ENCODE assay signal across 1 cellular context in genomic region chr13:63414247-63414646, GRCh38.
TF ChIP-seq lines count a peak whose summit lies in the region.

No MANE protein-coding gene starts in this region.

TF ChIP-seq in GM23338, 12 proteins besides CTCF, POLR2A, EP300 and RAD21 (continued from another document):
- TF ChIP-seq ZNF462 (CRISPR knock-in tag; IDR thresholded peaks at IDR 0.05) (no peak), ZNF331 (CRISPR knock-in tag; IDR thresholded peaks at IDR 0.05; ENCODE audit: low read depth) (no peak), CREB1 (CRISPR knock-in tag; IDR thresholded peaks at IDR 0.05; ENCODE audit: low read depth) (no peak), STAT1 (IDR thresholded peaks at IDR 0.05; ENCODE audit: unreplicated experiment) (no peak), JUNB (IDR thresholded peaks at IDR 0.05; ENCODE audit: unreplicated experiment) (no peak), EZH2 (IDR thresholded peaks at IDR 0.05; ENCODE audit: low read depth, unreplicated experiment) (no peak), EZH2phosphoT487 (IDR thresholded peaks at IDR 0.05; ENCODE audit: unreplicated experiment) (no peak), POLR2AphosphoS5 (IDR thresholded peaks at IDR 0.05; ENCODE audit: low read depth) (no peak), NANOG (IDR thresholded peaks at IDR 0.05; ENCODE audit: borderline replicate concordance) (no peak), ETS1 (IDR thresholded peaks at IDR 0.05) (no peak)
TF ChIP-seq in GM23338: peak in this region for 0.
